Comparison of ENCODE assay signal across 1 cellular context in genomic region chr2:32039447-32040219, GRCh38.
TF ChIP-seq lines count a peak whose summit lies in the region.

TSS of gene DPY30 (minus strand) at chr2:32039805. CDS start at chr2:32039456, 349 bp downstream.

TF ChIP-seq in HepG2, 621 proteins besides CTCF, POLR2A, EP300 and RAD21 (continued from another document and continues in another):
- TF ChIP-seq ZFP41 (CRISPR knock-in tag; IDR thresholded peaks at IDR 0.05; ENCODE audit: borderline replicate concordance): peak; percentile 90; the same call in 1 of the 2 replicates
- peak; percentile 92 for TF ChIP-seq ZNF781 (CRISPR knock-in tag; IDR thresholded peaks at IDR 0.05; ENCODE audit: borderline replicate concordance, not compliant biosample characterization)
- no peak for TF ChIP-seq HMGA1 (CRISPR knock-in tag; conservative IDR thresholded peaks at IDR 0.05)
- TF ChIP-seq ZNF850 (CRISPR knock-in tag; conservative IDR thresholded peaks at IDR 0.05): no peak
- TF ChIP-seq IRF9 (CRISPR knock-in tag; IDR thresholded peaks at IDR 0.05; ENCODE audit: borderline replicate concordance): peak; percentile 63; the same call in 1 of the 2 replicates
- no peak for TF ChIP-seq SOX6 (IDR thresholded peaks at IDR 0.05)
- TF ChIP-seq SOX6 (CRISPR knock-in tag; IDR thresholded peaks at IDR 0.05): peak; percentile 64
- peak; percentile 87 for TF ChIP-seq RXRA (CRISPR knock-in tag; IDR thresholded peaks at IDR 0.05)
- peak; percentile 87; the same call in 1 of the 2 replicates for TF ChIP-seq ZNF891 (CRISPR knock-in tag; IDR thresholded peaks at IDR 0.05)
- TF ChIP-seq LBX2 (CRISPR knock-in tag; IDR thresholded peaks at IDR 0.05; ENCODE audit: borderline replicate concordance): 0 out of 2 replicates have a peak, but pooled peaks have one; percentile 64
- TF ChIP-seq IKZF5 (CRISPR knock-in tag; IDR thresholded peaks at IDR 0.05): peak; percentile 47; the same call in 1 of the 2 replicates
- TF ChIP-seq ZNF180 (CRISPR knock-in tag; IDR thresholded peaks at IDR 0.05; ENCODE audit: borderline replicate concordance, low read depth): peak; percentile 51; the same call in 1 of the 2 replicates
- peak; percentile 58; the same call in 1 of the 2 replicates for TF ChIP-seq ZNF556 (CRISPR knock-in tag; IDR thresholded peaks at IDR 0.05; ENCODE audit: borderline replicate concordance)
- peak; percentile 92; the same call in 1 of the 2 replicates for TF ChIP-seq ZNF580 (CRISPR knock-in tag; IDR thresholded peaks at IDR 0.05; ENCODE audit: borderline replicate concordance, low read depth)
- peak; percentile 75; the same call in 1 of the 2 replicates for TF ChIP-seq ZNF784 (CRISPR knock-in tag; IDR thresholded peaks at IDR 0.05; ENCODE audit: borderline replicate concordance)
- TF ChIP-seq NFYC (CRISPR knock-in tag; IDR thresholded peaks at IDR 0.05): no peak
- peak; percentile 62 for TF ChIP-seq E2F1 (CRISPR knock-in tag; IDR thresholded peaks at IDR 0.05)
- peak; percentile 73; the same call in 1 of the 2 replicates for TF ChIP-seq ZFP36L2 (CRISPR knock-in tag; IDR thresholded peaks at IDR 0.05)
- 0 out of 2 replicates have a peak, but pooled peaks have one; percentile 58 for TF ChIP-seq ZNF589 (CRISPR knock-in tag; conservative IDR thresholded peaks at IDR 0.05)
- no peak for TF ChIP-seq SETDB1 (CRISPR knock-in tag; IDR thresholded peaks at IDR 0.05; ENCODE audit: borderline replicate concordance)
- peak; percentile 56; the same call in 1 of the 2 replicates for TF ChIP-seq TFE3 (CRISPR knock-in tag; IDR thresholded peaks at IDR 0.05)
- TF ChIP-seq SSRP1 (CRISPR knock-in tag; IDR thresholded peaks at IDR 0.05): no peak
- peak; percentile 98 for TF ChIP-seq UBTF (CRISPR knock-in tag; IDR thresholded peaks at IDR 0.05)
- TF ChIP-seq ZNF543 (CRISPR knock-in tag; IDR thresholded peaks at IDR 0.05): peak; percentile 86; the same call in 1 of the 2 replicates
- TF ChIP-seq ZBTB43 (CRISPR knock-in tag; conservative IDR thresholded peaks at IDR 0.05): peak; percentile 83
- TF ChIP-seq ZNF746 (CRISPR knock-in tag; IDR thresholded peaks at IDR 0.05): peak; percentile 68; the same call in 1 of the 2 replicates
- TF ChIP-seq ZNF451 (CRISPR knock-in tag; IDR thresholded peaks at IDR 0.05): peak; percentile 65
- peak; percentile 79 for TF ChIP-seq ELF3 (CRISPR knock-in tag; IDR thresholded peaks at IDR 0.05)
- peak; percentile 96 for TF ChIP-seq KAT8 (CRISPR knock-in tag; IDR thresholded peaks at IDR 0.05)
- peak; percentile 87 for TF ChIP-seq NR0B2 (CRISPR knock-in tag; IDR thresholded peaks at IDR 0.05)
- TF ChIP-seq CBFB (CRISPR knock-in tag; IDR thresholded peaks at IDR 0.05): no peak
- peak; percentile 90; the same call in 1 of the 2 replicates for TF ChIP-seq ZNF619 (CRISPR knock-in tag; IDR thresholded peaks at IDR 0.05)
- peak; percentile 85 for TF ChIP-seq TEAD3 (CRISPR knock-in tag; optimal IDR thresholded peaks at IDR 0.05; ENCODE audit: borderline replicate concordance)
- TF ChIP-seq ZNF547 (CRISPR knock-in tag; IDR thresholded peaks at IDR 0.05): peak; percentile 97
- peak; percentile 94 for TF ChIP-seq KLF6 (CRISPR knock-in tag; IDR thresholded peaks at IDR 0.05)
- peak; percentile 92 for TF ChIP-seq MXD3 (CRISPR knock-in tag; IDR thresholded peaks at IDR 0.05)
- TF ChIP-seq SRF (IDR thresholded peaks at IDR 0.05; ENCODE audit: low read depth, low read length): peak; percentile 45; the same call in 1 of the 2 replicates
- no peak for TF ChIP-seq THAP7 (CRISPR knock-in tag; IDR thresholded peaks at IDR 0.05)
- no peak for TF ChIP-seq SNAPC2 (CRISPR knock-in tag; IDR thresholded peaks at IDR 0.05)
- TF ChIP-seq SMAD9 (CRISPR knock-in tag; IDR thresholded peaks at IDR 0.05): peak; percentile 97
- TF ChIP-seq FOXO4 (CRISPR knock-in tag; conservative IDR thresholded peaks at IDR 0.05): no peak
- TF ChIP-seq TEF (CRISPR knock-in tag; IDR thresholded peaks at IDR 0.05): peak; percentile 82
- 0 out of 2 replicates have a peak, but pooled peaks have one; percentile 57 for TF ChIP-seq ATF6 (CRISPR knock-in tag; conservative IDR thresholded peaks at IDR 0.05)
- TF ChIP-seq ZFAT (CRISPR knock-in tag; conservative IDR thresholded peaks at IDR 0.05): peak; percentile 72; the same call in 1 of the 2 replicates
- no peak for TF ChIP-seq NFYB (CRISPR knock-in tag; IDR thresholded peaks at IDR 0.05)
